ENCODE assay signal across 9 cellular contexts in genomic region chr7:150759479-150759878, GRCh38. TPM values are rescaled to one million over a fixed set of nuclear protein-coding genes. Genes with fewer than 3 reads are reported as not detected.
"Had no signal": no experiment of that assay in that cellular context is flagged by ENCODE, and none has a peak within 500 bp of the region (broad histone marks: within the 10 kb centered on the region; RNA-seq: fewer than 3 reads in every experiment).

No MANE protein-coding gene starts in this region.

- DNase-seq: IMR-90, KBM-7, KG1 had no signal

- H3K27ac ChIP-seq: HL-60, KMS-11 had no signal

- FAIRE-seq: HTR-8/SVneo had no signal

- H3K9ac ChIP-seq: KMS-11 had no signal

- H3K4me2 ChIP-seq: KMS-11 had no signal

RNA-seq across cellular contexts. Expression of gene GIMAP5, which starts 22.3 kb away (rescaled TPM):
- total RNA-seq: HT-29, IMR-90 had no signal
- polyA plus RNA-seq: IMR-90 had no signal

RNA-seq across cellular contexts. Expression of gene TMEM176B, which starts 40.7 kb away (rescaled TPM):
- total RNA-seq: HT1080, IMR-90 had no signal
- polyA plus RNA-seq: IMR-90 had no signal

RNA-seq across cellular contexts. Expression of gene TMEM176A, which starts 41.1 kb away (rescaled TPM):
- total RNA-seq: HT1080, IMR-90 had no signal
- polyA plus RNA-seq: IgD-negative memory B cell, IMR-90 had no signal

RNA-seq across cellular contexts. Expression of gene GIMAP1, which starts 43.1 kb away (rescaled TPM):
- total RNA-seq: HT-29, HT1080, IMR-90 had no signal
- polyA plus RNA-seq: IMR-90 had no signal
